In the genomic region with DNA sequence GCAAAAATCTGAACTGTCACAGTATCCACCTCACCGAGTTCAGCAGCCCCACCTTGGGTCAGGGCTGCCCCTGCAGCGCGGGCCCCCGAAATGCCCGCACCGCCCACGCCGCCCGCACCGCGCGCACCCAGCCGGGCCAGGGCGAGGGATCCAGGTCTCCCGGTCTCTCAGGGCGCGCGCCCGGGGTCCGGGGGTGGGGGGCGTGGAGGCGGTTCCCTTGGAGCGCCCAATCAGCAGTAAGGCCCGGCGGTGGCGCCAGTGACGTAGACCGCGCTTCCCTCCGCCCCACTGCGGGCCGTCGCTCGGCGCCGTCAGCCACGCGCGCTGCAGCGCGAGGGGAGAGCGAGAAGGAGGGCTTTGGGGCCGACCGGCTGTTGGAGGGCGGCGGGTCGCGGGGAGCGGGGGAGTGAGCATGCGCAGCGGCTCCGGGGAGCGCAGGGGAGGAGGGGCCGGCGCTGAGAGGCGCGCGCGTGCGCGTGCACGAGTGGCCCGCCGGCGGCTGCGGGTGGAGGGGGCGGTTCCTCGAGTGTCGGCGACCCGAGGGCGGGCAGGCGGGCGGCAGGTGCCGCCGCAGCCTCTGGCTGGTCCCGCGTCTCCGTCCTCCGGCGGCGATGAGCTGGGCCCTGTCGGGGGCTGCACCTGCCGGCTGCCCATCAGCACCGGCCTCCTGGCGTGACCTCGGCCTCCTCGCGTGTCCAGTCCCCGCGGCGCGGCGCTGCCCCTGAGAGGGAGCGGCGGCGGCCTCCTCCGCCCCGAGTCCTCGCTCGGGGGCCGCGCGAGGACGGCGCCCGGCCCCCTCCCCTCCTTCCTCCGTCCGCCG, we compare ENCODE assay signal across 8 cellular contexts. TPM values are rescaled to one million over a fixed set of nuclear protein-coding genes. Genes with fewer than 3 reads are reported as not detected.
DNase-seq lines count a peak whose midpoint lies in the region; TF ChIP-seq lines count a peak whose summit lies in the region.

A gene with protein sequence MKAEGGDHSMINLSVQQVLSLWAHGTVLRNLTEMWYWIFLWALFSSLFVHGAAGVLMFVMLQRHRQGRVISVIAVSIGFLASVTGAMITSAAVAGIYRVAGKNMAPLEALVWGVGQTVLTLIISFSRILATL (plus strand): TSS at position 521 of the 820 bp plus-strand sequence. CDS start 529 bp downstream, outside the sequence.

- H3K27ac Mint-ChIP-seq in neural crest cell (ENCODE audit: unreplicated experiment) = no peak within 1 kb of the TSS

- H3K4me1 ChIP-seq in HAP-1 = peaks cover 11% of the 10 kb centered on the region
- H3K4me1 ChIP-seq in stomach = peaks cover 0 to 39% (median 21%) of the 10 kb centered on the region in 4 donors

- H3K4me3 ChIP-seq in HAP-1 (peak within 1 kb of the TSS; percentile 66), stomach (peak within 1 kb of the TSS; percentile 89 to 99 (median 96))

- no peaks in the 10 kb centered on the region for H3K36me3 Mint-ChIP-seq in neural crest cell (ENCODE audit: low read depth)

- 0 to 1% (median 0%) methylated on average over 26 to 110 of the region's 110 CpGs for WGBS in stomach, 5 donors

- peak; percentile 97 for DNase-seq in G401 (ENCODE audit: low spot score)
- peak; percentile 92 to 94 for DNase-seq in HAP-1 (ENCODE audit: low spot score in 2 of 2)
- DNase-seq in M059J (ENCODE audit: low read depth) = peak; percentile 94
- peak; percentile 97 for DNase-seq in activated effector memory CD4-positive, alpha-beta T cell treated with anti-CD3 and anti-CD28 coated beads, Interleukin-2, amount 50 U/mL, for 16 hours
- peak; percentile 49 for DNase-seq in fibroblast of the conjunctiva (ENCODE audit: low read depth)
- peak; percentile 97 for DNase-seq in neural crest cell (ENCODE audit: low read depth, low spot score)
- DNase-seq in stomach = peak; percentile 95

- peak within 1 kb of the TSS; percentile 95 for H3K4me3 Mint-ChIP-seq in neural crest cell

- intact Hi-C loops in stomach (cut with DNase I; ENCODE audit: low total_unique reads) = no loop called here

- H3K36me3 ChIP-seq in HAP-1 (replicated peaks) = no peaks in the 10 kb centered on the region
- no peaks in the 10 kb centered on the region for H3K36me3 ChIP-seq in stomach

- H3K27me3 Mint-ChIP-seq in neural crest cell (ENCODE audit: low read depth) = no peaks in the 10 kb centered on the region

- peak within 1 kb of the TSS; percentile 81 to 92 (median 88) for H3K27ac ChIP-seq in stomach

- H3K9me3 Mint-ChIP-seq in neural crest cell = no peaks in the 10 kb centered on the region

- TF ChIP-seq CTCF in neural crest cell (conservative IDR thresholded peaks at IDR 0.05) (no peak), stomach (IDR thresholded peaks at IDR 0.05) (no peak)

- in situ Hi-C loops in G401 (cut with HindIII; ENCODE audit: low sequenced_read_pairs) = no loop called here
- in situ Hi-C loops in HAP-1 (cut with MboI; ENCODE audit: low sequenced_read_pairs) = no loop called here

- H3K9me3 ChIP-seq in HAP-1 (no peaks in the 10 kb centered on the region), stomach (no peaks in the 10 kb centered on the region)

- H3K4me1 Mint-ChIP-seq in neural crest cell = peaks cover 30% of the 10 kb centered on the region

- no peak for TF ChIP-seq EP300 in stomach (IDR thresholded peaks at IDR 0.05)

- TF ChIP-seq POLR2A in Raji (IDR thresholded peaks at IDR 0.05; ENCODE audit: insufficient read depth, low read depth, low read length) = peak; percentile 69
- no peak for TF ChIP-seq POLR2A in stomach (IDR thresholded peaks at IDR 0.05)

- no peaks in the 10 kb centered on the region for H3K27me3 ChIP-seq in HAP-1 (ENCODE audit: low read depth)
- H3K27me3 ChIP-seq in stomach = no peaks in the 10 kb centered on the region

RNA-seq across cellular contexts. Expression of the gene that starts here (rescaled TPM):
- 4.9 and 6.3 TPM in 2 replicates for total RNA-seq in G401 (2014; rRNA removed; shearing (Covaris generic))
- 1.2 and 4.0 TPM in 2 replicates for total RNA-seq in M059J (2014; rRNA removed; shearing (Covaris generic))
- total RNA-seq in neural crest cell = 19.3 and 20.3 TPM in 2 replicates
- 1 to 10 TPM in 4 of 5 donors, under 1 TPM in 1; 0.29 to 8.4 (median 1.9) TPM for total RNA-seq in stomach
- polyA plus RNA-seq in stomach = 1 to 10 TPM in 2 of 3 donors, under 1 TPM in 1; 0.65 to 1.1 (median 1.1) TPM

Comparison
In these comparisons a context has a peak if more than half of its experiments do, and no peak if none do; other contexts are left out.
1. Peak in every context shown above with its lines: DNase-seq, H3K4me3 ChIP-seq and H3K27ac ChIP-seq.